Comparison of ENCODE assay signal across 9 cellular contexts in the genomic region with DNA sequence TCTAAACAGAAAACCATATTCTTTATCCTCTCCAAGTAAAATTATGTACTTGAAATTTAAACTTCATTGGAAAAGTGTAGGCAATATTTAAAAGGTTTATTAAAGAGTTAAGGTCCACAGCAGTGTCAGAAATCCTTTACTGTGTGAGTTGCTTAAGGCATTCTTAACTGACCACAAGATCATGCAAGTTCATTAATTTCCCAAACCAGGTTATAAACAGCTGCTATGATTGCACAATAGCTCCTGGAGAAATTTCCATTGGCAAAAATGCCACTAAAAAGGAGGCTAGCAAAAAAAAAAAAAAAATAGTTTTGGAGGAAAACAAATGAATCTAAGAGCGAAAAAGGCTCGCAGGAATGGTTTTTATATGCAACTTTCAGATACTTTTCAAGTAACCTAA.
DNase-seq lines count a peak whose midpoint lies in the region; ATAC-seq and TF ChIP-seq lines count a peak whose summit lies in the region.
"Had no signal": no experiment of that assay in that cellular context is flagged by ENCODE, and none has a peak within 500 bp of the region (broad histone marks: within the 10 kb centered on the region; RNA-seq: fewer than 3 reads in every experiment).

No MANE protein-coding gene starts in this region.

- peaks cover 43% of the 10 kb centered on the region for H3K36me3 Mint-ChIP-seq in endodermal cell (ENCODE audit: low read depth)

- no peaks in the 10 kb centered on the region for H3K27me3 Mint-ChIP-seq in endodermal cell (ENCODE audit: insufficient read depth)

- no peak overlapping the region for H3K4me2 ChIP-seq in Karpas-422 (ENCODE audit: low read depth, low read length, poor library complexity, severe bottlenecking)

- H3K36me3 ChIP-seq in Karpas-422 (ENCODE audit: insufficient read depth, low read length) (peaks cover 57% of the 10 kb centered on the region), mucosa of rectum (ENCODE audit: control insufficient read depth in 2 of 2, insufficient read depth in 2 of 2, low read length in 2 of 2) (peaks cover 40 to 50% of the 10 kb centered on the region in 2 donors), endodermal cell (ENCODE audit: control insufficient read depth, insufficient read depth, low read length) (peaks cover 67% of the 10 kb centered on the region)

- no peak for TF ChIP-seq CTCF in choroid plexus epithelial cell (conservative IDR thresholded peaks at IDR 0.05; ENCODE audit: low read depth, low read length)
- TF ChIP-seq CTCF in endodermal cell (conservative IDR thresholded peaks at IDR 0.05): no peak

- H3K9me3 Mint-ChIP-seq in endodermal cell: no peaks in the 10 kb centered on the region

- H3K27ac ChIP-seq in Karpas-422 (ENCODE audit: low read length) (peak overlapping the region; percentile 87), mucosa of rectum (ENCODE audit: low read depth in 2 of 2, low read length in 2 of 2) (peak overlapping the region; percentile 38 to 78), endodermal cell (ENCODE audit: low read depth, low read length) (no peak overlapping the region)

- H3K4me1 Mint-ChIP-seq in endodermal cell: peaks cover 9% of the 10 kb centered on the region

- DNase-seq in AG08396 (ENCODE audit: low spot score) (peak; percentile 23), Karpas-422 (no peak), choroid plexus epithelial cell (ENCODE audit: low read depth) (peak; percentile 96), mucosa of gallbladder (ENCODE audit: low spot score) (no peak), DMS153 (lab: John Stamatoyannopoulos, UW) (no peak), endodermal cell (no peak)
- DNase-seq: activated CD4-positive, alpha-beta T cell treated with anti-CD3 and anti-CD28 coated beads for 48 hours had no signal

- H3K4me1 ChIP-seq in Karpas-422 (ENCODE audit: low read length) (peaks cover 99% of the 10 kb centered on the region), mucosa of rectum (ENCODE audit: control insufficient read depth in 2 of 2, insufficient read depth in 2 of 2, low read length in 2 of 2) (peaks cover 13 to 20% of the 10 kb centered on the region in 2 donors), endodermal cell (ENCODE audit: control insufficient read depth, insufficient read depth, low read length) (peaks cover 8% of the 10 kb centered on the region)

- peaks cover 22% of the 10 kb centered on the region; the same call in 1 of the 2 replicates for H4K20me1 ChIP-seq in Karpas-422 (ENCODE audit: insufficient read depth, low read depth, low read length)

- no peak for ATAC-seq in GM18498 (IDR thresholded peaks at IDR 0.05; ENCODE audit: unreplicated experiment)

- peaks cover 71% of the 10 kb centered on the region for H3K79me2 ChIP-seq in Karpas-422 (ENCODE audit: low read length)

- no peak overlapping the region for H3K9ac ChIP-seq in Karpas-422 (ENCODE audit: low read length)
- H3K9ac ChIP-seq in mucosa of rectum (ENCODE audit: low read depth in 1 of 2, low read length in 2 of 2): no peak overlapping the region
- no peak overlapping the region for H3K9ac ChIP-seq in endodermal cell (ENCODE audit: extremely low read depth, low read length, poor library complexity, severe bottlenecking)

- no peak overlapping the region for H3K4me3 Mint-ChIP-seq in endodermal cell

- H3K9me3 ChIP-seq in Karpas-422 (ENCODE audit: low read length) (no peaks in the 10 kb centered on the region), mucosa of rectum (ENCODE audit: control insufficient read depth in 2 of 2, low read length in 2 of 2) (no peaks in the 10 kb centered on the region), endodermal cell (ENCODE audit: control insufficient read depth, low read length) (no peaks in the 10 kb centered on the region)

- 100% methylated on average over 2 of the region's 2 CpGs; no CpG with 5 or more reads in 1 of the 2 experiments for WGBS in endodermal cell (ENCODE audit: insufficient coverage in 1 of 2, insufficient read length in 1 of 2), 2 experiments

- H3K4me3 ChIP-seq in Karpas-422 (ENCODE audit: low read length) (no peak overlapping the region), choroid plexus epithelial cell (ENCODE audit: low read depth, low read length) (no peak overlapping the region), mucosa of rectum (ENCODE audit: low read length in 2 of 2) (no peak overlapping the region), endodermal cell (ENCODE audit: low read length) (no peak overlapping the region)

- H3K27ac Mint-ChIP-seq in endodermal cell: no peak overlapping the region

- H3K9me2 ChIP-seq in Karpas-422 (replicated peaks; ENCODE audit: insufficient read depth, low read length): no peaks in the 10 kb centered on the region

- no peak overlapping the region for H2AFZ ChIP-seq in Karpas-422 (ENCODE audit: low read length)

- H3K27me3 ChIP-seq in Karpas-422 (ENCODE audit: low read length) (no peaks in the 10 kb centered on the region), mucosa of rectum (ENCODE audit: control insufficient read depth in 2 of 2, insufficient read depth in 2 of 2, low read length in 2 of 2) (no peaks in the 10 kb centered on the region), endodermal cell (ENCODE audit: control insufficient read depth, insufficient read depth, low read length, poor library complexity, severe bottlenecking) (no peaks in the 10 kb centered on the region)

Comparison
In these comparisons a context has a peak if more than half of its experiments do, and no peak if none do; other contexts are left out.
1. DNase-seq: peak in AG08396 (single experiment) and choroid plexus epithelial cell (single experiment); none in Karpas-422 (single experiment), mucosa of gallbladder (single experiment), DMS153 (single experiment) and endodermal cell (single experiment).